1 cellular context compared by ENCODE assay signal in genomic region chr2:111178296-111178695, GRCh38.
TF ChIP-seq lines count a peak whose summit lies in the region.

No MANE protein-coding gene starts in this region.

TF ChIP-seq in HepG2, 621 proteins besides CTCF, POLR2A, EP300 and RAD21 (continued from another document):
- TF ChIP-seq ZXDC (CRISPR knock-in tag; IDR thresholded peaks at IDR 0.05) (0 out of 2 replicates have a peak, but pooled peaks have one; percentile 30), ZFP90 (CRISPR knock-in tag; IDR thresholded peaks at IDR 0.05; ENCODE audit: borderline replicate concordance) (0 out of 2 replicates have a peak, but pooled peaks have one; percentile 32), SRSF9 (IDR thresholded peaks at IDR 0.05; ENCODE audit: borderline replicate concordance, insufficient read depth, low read depth, low read length, poor library complexity, severe bottlenecking) (no peak), ZBTB7A (CRISPR knock-in tag; IDR thresholded peaks at IDR 0.05) (0 out of 2 replicates have a peak, but pooled peaks have one; percentile 8)
